Comparison of ENCODE assay signal across 10 cellular contexts in the genomic region with DNA sequence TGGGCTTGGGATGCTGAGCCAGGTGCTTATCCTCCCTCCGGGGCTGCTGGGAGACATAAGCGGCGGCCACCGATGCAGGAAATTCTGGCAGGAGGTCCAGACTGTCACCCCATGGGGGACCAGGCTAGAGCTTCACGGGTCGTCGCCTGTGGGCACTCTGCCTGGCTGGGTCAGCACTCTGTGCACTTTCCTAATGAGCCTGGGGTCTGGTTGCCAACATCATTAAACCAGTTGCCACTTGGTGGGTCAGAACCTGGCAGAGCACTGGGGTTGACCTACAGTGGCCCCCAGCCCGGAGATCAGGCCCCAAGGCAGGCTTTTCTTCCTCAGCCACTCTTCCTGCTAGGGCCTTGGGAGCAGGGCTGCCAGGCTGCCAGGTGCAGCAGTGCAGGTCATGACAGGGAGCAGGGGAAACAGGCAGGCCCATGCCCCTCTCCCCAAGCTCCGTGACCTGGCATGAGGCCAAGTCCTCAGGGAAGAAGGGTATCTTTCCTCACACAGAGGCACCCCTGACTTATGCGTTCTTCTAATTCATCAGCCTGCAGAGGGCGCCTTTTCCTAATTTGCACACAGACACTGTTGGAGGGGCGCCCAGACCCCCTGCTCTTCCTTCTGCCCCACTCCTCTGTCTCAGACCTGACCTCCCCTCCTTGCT.
DNase-seq lines count a peak whose midpoint lies in the region; ATAC-seq, FAIRE-seq and TF ChIP-seq lines count a peak whose summit lies in the region.
"Had no signal": no experiment of that assay in that cellular context is flagged by ENCODE, and none has a peak within 500 bp of the region (broad histone marks: within the 10 kb centered on the region; RNA-seq: fewer than 3 reads in every experiment).

No MANE protein-coding gene starts in this region.

- CTCF ChIA-PET in Caco-2 (lab: Charles Lee) (interaction anchor here (0.5 to 1.2 kb wide), 2 partner anchors 38 to 205 kb away, joined by 3 to 5 read pairs; no protein-coding TSS in a partner anchor), Panc1 (lab: Charles Lee) (interaction anchor here (0.7 to 1.2 kb wide), 2 partner anchors 97 to 514 kb away, joined by 3 to 4 read pairs; no protein-coding TSS in a partner anchor)

- no peaks in the 10 kb centered on the region for H3K4me1 Mint-ChIP-seq in Caco-2 (ENCODE audit: low read depth, unreplicated experiment)

- no peak for DNase-seq in Caco-2
- DNase-seq in Panc1 (ENCODE audit: low read depth, low spot score), result no peak
- peak; percentile 45 for DNase-seq in kidney
- no peak for DNase-seq in D341Med (ENCODE audit: low spot score)
- DNase-seq in GM19238 (ENCODE audit: insufficient read length, low spot score), result no peak

- intact Hi-C loops in Caco-2 (cut with micrococcal nuclease; ENCODE audit: unreplicated experiment) (no loop called here), Panc1 (cut with micrococcal nuclease; ENCODE audit: unreplicated experiment) (no loop called here), kidney (cut with DNase I) (no loop called here)

- H3K9me3 ChIP-seq in Caco-2, result no peaks in the 10 kb centered on the region
- H3K9me3 ChIP-seq in Panc1 (ENCODE audit: control insufficient read depth, insufficient read depth, low read depth, low read length), result no peaks in the 10 kb centered on the region
- no peaks in the 10 kb centered on the region for H3K9me3 ChIP-seq in kidney (ENCODE audit: control insufficient read depth in 1 of 2, low read length in 2 of 2)
- H3K9me3 ChIP-seq: thyroid gland had no signal

- no peak for FAIRE-seq in kidney (lab: Jason Lieb, UNC)

- no peak overlapping the region for H3K27ac ChIP-seq in Panc1 (ENCODE audit: low read length)
- H3K27ac ChIP-seq in kidney (ENCODE audit: low read depth in 2 of 2, low read length in 2 of 2), result no peak overlapping the region
- H3K27ac ChIP-seq: thyroid gland had no signal

- no peak overlapping the region for H3K27ac Mint-ChIP-seq in Caco-2 (ENCODE audit: unreplicated experiment)
- H3K27ac Mint-ChIP-seq: T-helper 1 cell treated with Interleukin-12 subunit alpha and Interleukin-12 subunit beta and Interleukin-4 antibody, amounts not matched to agents 30 μg/mL and 1 μg/mL, for 36 hours had no signal

- peaks cover 8% of the 10 kb centered on the region for H3K27me3 Mint-ChIP-seq in Caco-2 (ENCODE audit: insufficient read depth, unreplicated experiment)

- TF ChIP-seq CTCF in Caco-2 (IDR thresholded peaks at IDR 0.05; ENCODE audit: insufficient read depth in 1 of 2, low read depth in 1 of 2, low read length in 1 of 2, severe bottlenecking in 1 of 2, unreplicated experiment in 1 of 2) (peak; percentile 15 to 36), GM12873 (IDR thresholded peaks at IDR 0.05; ENCODE audit: insufficient read depth, low read depth, low read length, missing control alignments) (peak; percentile 55), Panc1 (IDR thresholded peaks at IDR 0.05) (peak; percentile 75; the same call in 1 of the 2 replicates), kidney (IDR thresholded peaks at IDR 0.05; ENCODE audit: borderline replicate concordance, extremely low read depth, insufficient read depth) (no peak)

- no peaks in the 10 kb centered on the region for H3K36me3 Mint-ChIP-seq in Caco-2 (ENCODE audit: insufficient read depth, unreplicated experiment)

- BruUV-seq in Caco-2 (replicated peaks; lab: Mats Ljungman, UMichigan) (no TSS peak), Panc1 (replicated peaks; lab: Mats Ljungman, UMichigan) (no TSS peak)

- H3K4me1 ChIP-seq in Caco-2, result no peaks in the 10 kb centered on the region
- no peaks in the 10 kb centered on the region; the same call in 1 of the 2 replicates for H3K4me1 ChIP-seq in Panc1 (ENCODE audit: control insufficient read depth, insufficient read depth, low read length)
- peaks cover 0 to 4% of the 10 kb centered on the region in 2 donors for H3K4me1 ChIP-seq in kidney (ENCODE audit: control insufficient read depth in 1 of 2, insufficient read depth in 1 of 2, low read depth in 1 of 2, low read length in 2 of 2)
- H3K4me1 ChIP-seq: thyroid gland had no signal

- H3K4me3 ChIP-seq in Caco-2 (ENCODE audit: low read depth, low read length) (no peak overlapping the region), Panc1 (ENCODE audit: low read depth in 2 of 2, low read length in 2 of 2) (no peak overlapping the region), kidney (ENCODE audit: low read length in 2 of 2) (no peak overlapping the region)
- H3K4me3 ChIP-seq: thyroid gland had no signal

- H3K36me3 ChIP-seq in Caco-2 (ENCODE audit: control insufficient read depth, insufficient read depth, low read length), result no peaks in the 10 kb centered on the region
- no peaks in the 10 kb centered on the region for H3K36me3 ChIP-seq in Panc1 (ENCODE audit: control insufficient read depth, insufficient read depth, low read length)
- H3K36me3 ChIP-seq in kidney (ENCODE audit: control insufficient read depth in 1 of 2, insufficient read depth in 2 of 2, low read length in 2 of 2), result no peaks in the 10 kb centered on the region
- H3K36me3 ChIP-seq: thyroid gland had no signal

- in situ Hi-C loops in Panc1 (cut with HindIII; ENCODE audit: low pct_unique_long_range_greater_than_20kb, low sequenced_read_pairs), result no loop called here

- no peaks in the 10 kb centered on the region for H3K9me3 Mint-ChIP-seq in Caco-2 (ENCODE audit: unreplicated experiment)
- H3K9me3 Mint-ChIP-seq: T-helper 1 cell treated with Interleukin-12 subunit alpha and Interleukin-12 subunit beta and Interleukin-4 antibody, amounts not matched to agents 30 μg/mL and 1 μg/mL, for 36 hours had no signal

- no peak overlapping the region for H3K4me3 Mint-ChIP-seq in Caco-2 (ENCODE audit: unreplicated experiment)
- H3K4me3 Mint-ChIP-seq: T-helper 1 cell treated with Interleukin-12 subunit alpha and Interleukin-12 subunit beta and Interleukin-4 antibody, amounts not matched to agents 30 μg/mL and 1 μg/mL, for 36 hours had no signal

- ATAC-seq in Panc1 (peak; percentile 13; the same call in 1 of the 2 replicates), GM18519 (IDR thresholded peaks at IDR 0.05; ENCODE audit: low FRiP score, unreplicated experiment) (no peak), HG02763 (IDR thresholded peaks at IDR 0.05; ENCODE audit: unreplicated experiment) (no peak)

- POLR2A ChIA-PET in Caco-2 (lab: Charles Lee), result no interaction called here
- POLR2A ChIA-PET in Panc1 (lab: Charles Lee), result no interaction called here

- no peak overlapping the region for H3K9ac ChIP-seq in kidney (ENCODE audit: low read length in 2 of 2)

- H3K27me3 ChIP-seq in Caco-2 (replicated peaks; ENCODE audit: control insufficient read depth, insufficient read depth, low read length), result no peaks in the 10 kb centered on the region
- no peaks in the 10 kb centered on the region for H3K27me3 ChIP-seq in Panc1 (ENCODE audit: control insufficient read depth, insufficient read depth, low read length)
- H3K27me3 ChIP-seq: thyroid gland had no signal
